8 cellular contexts compared by ENCODE assay signal in genomic region chr17:42798011-42798382, GRCh38.
DNase-seq lines count a peak whose midpoint lies in the region; ATAC-seq and TF ChIP-seq lines count a peak whose summit lies in the region.

No MANE protein-coding gene starts in this region.

- no peak for DNase-seq in central memory CD8-positive, alpha-beta T cell (ENCODE audit: low spot score in 2 of 2)
- DNase-seq in NCI-H510A treated with DMSO at 0.1 percent for 48 hours (lab: John Stamatoyannopoulos, UW): no peak
- no peak for DNase-seq in glomerular visceral epithelial cell (ENCODE audit: extremely low spot score)

- H3K4me1 Mint-ChIP-seq in central memory CD8-positive, alpha-beta T cell: peaks cover 14% of the 10 kb centered on the region

- H3K27ac Mint-ChIP-seq in central memory CD8-positive, alpha-beta T cell (ENCODE audit: low read depth): peak overlapping the region; percentile 87

- peak overlapping the region; percentile 90 for H3K4me3 Mint-ChIP-seq in central memory CD8-positive, alpha-beta T cell

- H3K4me3 ChIP-seq in HUES6 (ENCODE audit: low read depth, low read length) (peak overlapping the region; percentile 77), mucosa of stomach (ENCODE audit: low read length) (peak overlapping the region; percentile 92)

- H3K9ac ChIP-seq in HUES6 (ENCODE audit: low read length): peak overlapping the region; percentile 82
- peak overlapping the region; percentile 92 for H3K9ac ChIP-seq in mucosa of stomach (ENCODE audit: low read length)

- H3K27me3 Mint-ChIP-seq in central memory CD8-positive, alpha-beta T cell: no peaks in the 10 kb centered on the region

- H3K27me3 ChIP-seq in HUES6 (ENCODE audit: control insufficient read depth, insufficient read depth, low read length): peaks cover 6% of the 10 kb centered on the region; the same call in 1 of the 2 replicates
- H3K27me3 ChIP-seq in mucosa of stomach (ENCODE audit: control insufficient read depth, insufficient read depth, low read length): no peaks in the 10 kb centered on the region

- peaks cover 13% of the 10 kb centered on the region for H3K36me3 Mint-ChIP-seq in central memory CD8-positive, alpha-beta T cell (ENCODE audit: insufficient read depth)

- no peak for ATAC-seq in central memory CD8-positive, alpha-beta T cell (replicated peaks; ENCODE audit: extremely low read depth, poor library complexity, severe bottlenecking)
- no peak for ATAC-seq in HG03342 (IDR thresholded peaks at IDR 0.05; ENCODE audit: unreplicated experiment)
- no peak for ATAC-seq in GM21576 (IDR thresholded peaks at IDR 0.05; ENCODE audit: unreplicated experiment)

- no peaks in the 10 kb centered on the region for H3K9me3 ChIP-seq in HUES6 (ENCODE audit: control insufficient read depth, insufficient read depth, low read depth, low read length)
- H3K9me3 ChIP-seq in mucosa of stomach (ENCODE audit: control insufficient read depth, low read length): no peaks in the 10 kb centered on the region

- no peaks in the 10 kb centered on the region for H3K36me3 ChIP-seq in HUES6 (ENCODE audit: control insufficient read depth, insufficient read depth, low read length)
- H3K36me3 ChIP-seq in mucosa of stomach (ENCODE audit: control insufficient read depth, insufficient read depth, low read length): no peaks in the 10 kb centered on the region

- H3K9me3 Mint-ChIP-seq in central memory CD8-positive, alpha-beta T cell: no peaks in the 10 kb centered on the region

- peaks cover 8% of the 10 kb centered on the region for H3K4me1 ChIP-seq in HUES6 (ENCODE audit: control insufficient read depth, insufficient read depth, low read length)
- H3K4me1 ChIP-seq in mucosa of stomach (ENCODE audit: control insufficient read depth, insufficient read depth, low read length): peaks cover 21% of the 10 kb centered on the region

- H3K27ac ChIP-seq in 22Rv1 (peak overlapping the region; percentile 93), HUES6 (ENCODE audit: low read depth, low read length) (no peak overlapping the region)

- TF ChIP-seq CTCF in 22Rv1 (IDR thresholded peaks at IDR 0.05): no peak
